In genomic region chr19:35986664-35987570, GRCh38 we compare ENCODE assay signal across 6 cellular contexts. TPM values are rescaled to one million over a fixed set of nuclear protein-coding genes. Genes with fewer than 3 reads are reported as not detected.
DNase-seq lines count a peak whose midpoint lies in the region; ATAC-seq and TF ChIP-seq lines count a peak whose summit lies in the region.

No MANE protein-coding gene starts in this region.

- H3K4me1 Mint-ChIP-seq in activated CD4-positive, alpha-beta T cell treated with anti-CD3 and anti-CD28 coated beads, Interleukin-2, amount 10 ng/mL, durations not matched to agents 24 days and 14 days = peaks cover 5% of the 10 kb centered on the region

- H3K27ac ChIP-seq in SU-DHL-6 (ENCODE audit: low read depth, low read length) = no peak overlapping the region
- peak overlapping the region in 1 of 10 donors; percentile 2 for H3K27ac ChIP-seq in heart right ventricle
- no peak overlapping the region for H3K27ac ChIP-seq in transverse colon

- TF ChIP-seq CTCF in SU-DHL-6 (IDR thresholded peaks at IDR 0.05; ENCODE audit: insufficient read depth, low read length, poor library complexity, severe bottlenecking) (no peak), heart right ventricle (IDR thresholded peaks at IDR 0.05) (no peak), transverse colon (IDR thresholded peaks at IDR 0.05) (no peak)

- intact Hi-C loops in activated CD4-positive, alpha-beta T cell treated with anti-CD3 and anti-CD28 coated beads, Interleukin-2, amount 10 ng/mL, durations not matched to agents 24 days and 14 days (cut with micrococcal nuclease) = no loop called here
- intact Hi-C loops in heart right ventricle (cut with DNase I) (no loop called here), transverse colon (cut with DNase I; ENCODE audit: low total_unique reads) (no loop called here)

- peak; percentile 71 for DNase-seq in activated CD4-positive, alpha-beta T cell treated with anti-CD3 and anti-CD28 coated beads, Interleukin-2, amount 10 ng/mL, durations not matched to agents 24 days and 14 days
- no peak for DNase-seq in activated CD4-positive, alpha-beta T cell treated with anti-CD3 and anti-CD28 coated beads for 4 hours
- peak; percentile 12 to 35 for DNase-seq in heart right ventricle
- DNase-seq in transverse colon = peak; percentile 57

- in situ Hi-C loops in transverse colon (cut with MboI; ENCODE audit: low pct_ligation_motif_present in 1 of 4, low pct_unique_long_range_greater_than_20kb in 1 of 4, low sequenced_read_pairs in 3 of 4) = no loop called here

- ATAC-seq in heart right ventricle = peak in 6 of 8 donors; percentile 21 to 76 (median 37)
- no peak for ATAC-seq in HG02798 (IDR thresholded peaks at IDR 0.05; ENCODE audit: poor library complexity, unreplicated experiment)

- peaks cover 42% of the 10 kb centered on the region for H3K27me3 Mint-ChIP-seq in activated CD4-positive, alpha-beta T cell treated with anti-CD3 and anti-CD28 coated beads, Interleukin-2, amount 10 ng/mL, durations not matched to agents 24 days and 14 days

- no peaks in the 10 kb centered on the region for H3K9me2 ChIP-seq in SU-DHL-6 (replicated peaks; ENCODE audit: insufficient read depth, low read length)

- WGBS in heart right ventricle, 2 donors = 9% methylated on average over 54 of the region's 54 CpGs
- WGBS in transverse colon (ENCODE audit: low coverage in 1 of 2), 2 donors = 8 to 10% methylated on average over 16 to 53 of the region's 54 CpGs

- H2AFZ ChIP-seq in SU-DHL-6 (ENCODE audit: low read depth, low read length, severe bottlenecking) = peak overlapping the region; percentile 88

- peak overlapping the region; percentile 74 for H3K4me2 ChIP-seq in SU-DHL-6 (ENCODE audit: low read depth, low read length, poor library complexity, severe bottlenecking)

- H3K9me3 ChIP-seq in SU-DHL-6 (ENCODE audit: insufficient read depth, low read length) (no peaks in the 10 kb centered on the region), heart right ventricle (no peaks in the 10 kb centered on the region), transverse colon (no peaks in the 10 kb centered on the region)

- H3K4me3 ChIP-seq in SU-DHL-6 (ENCODE audit: insufficient read depth, low read length, poor library complexity, severe bottlenecking) (peak overlapping the region; percentile 56), heart right ventricle (peak overlapping the region in 7 of 10 donors; percentile 19 to 48 (median 32)), transverse colon (peak overlapping the region in 2 of 4 donors; percentile 27 to 40)

- H3K9me3 Mint-ChIP-seq in activated CD4-positive, alpha-beta T cell treated with anti-CD3 and anti-CD28 coated beads, Interleukin-2, amount 10 ng/mL, durations not matched to agents 24 days and 14 days = no peaks in the 10 kb centered on the region

- peak overlapping the region; percentile 60 for H3K9ac ChIP-seq in SU-DHL-6 (ENCODE audit: low read length)

- H3K36me3 Mint-ChIP-seq in activated CD4-positive, alpha-beta T cell treated with anti-CD3 and anti-CD28 coated beads, Interleukin-2, amount 10 ng/mL, durations not matched to agents 24 days and 14 days (ENCODE audit: low read depth) = no peaks in the 10 kb centered on the region

- H3K4me1 ChIP-seq in heart right ventricle (peaks cover 0 to 12% (median 3%) of the 10 kb centered on the region in 9 donors), transverse colon (peaks cover 0 to 11% (median 10%) of the 10 kb centered on the region in 4 donors)

- H3K79me2 ChIP-seq in SU-DHL-6 (ENCODE audit: insufficient read depth, low read length) = no peaks in the 10 kb centered on the region

- no peaks in the 10 kb centered on the region for H4K20me1 ChIP-seq in SU-DHL-6 (ENCODE audit: low read depth, low read length)

- no peak overlapping the region for H3K27ac Mint-ChIP-seq in activated CD4-positive, alpha-beta T cell treated with anti-CD3 and anti-CD28 coated beads, Interleukin-2, amount 10 ng/mL, durations not matched to agents 24 days and 14 days

- no peaks in the 10 kb centered on the region for H3F3A ChIP-seq in SU-DHL-6 (ENCODE audit: insufficient read depth)

- TF ChIP-seq POLR2A in transverse colon (IDR thresholded peaks at IDR 0.05) = no peak

- H3K36me3 ChIP-seq in SU-DHL-6 (ENCODE audit: low read length) (no peaks in the 10 kb centered on the region), heart right ventricle (no peaks in the 10 kb centered on the region), transverse colon (no peaks in the 10 kb centered on the region)

- no peaks in the 10 kb centered on the region for H3K27me3 ChIP-seq in SU-DHL-6 (ENCODE audit: low read length)
- peaks cover 0 to 57% (median 47%) of the 10 kb centered on the region in 7 donors for H3K27me3 ChIP-seq in heart right ventricle
- peaks cover 38% of the 10 kb centered on the region for H3K27me3 ChIP-seq in transverse colon

- no peak for TF ChIP-seq EP300 in transverse colon (IDR thresholded peaks at IDR 0.05; ENCODE audit: low read depth)

- H3K4me3 Mint-ChIP-seq in activated CD4-positive, alpha-beta T cell treated with anti-CD3 and anti-CD28 coated beads, Interleukin-2, amount 10 ng/mL, durations not matched to agents 24 days and 14 days = peak overlapping the region; percentile 74

RNA-seq across cellular contexts. Expression of gene SDHAF1, which starts 8.1 kb away (rescaled TPM):
- 21.4 and 23.1 TPM in 2 replicates for total RNA-seq in activated CD4-positive, alpha-beta T cell treated with anti-CD3 and anti-CD28 coated beads, Interleukin-2, amount 10 ng/mL, durations not matched to agents 24 days and 14 days
- total RNA-seq in heart right ventricle (10 to 100 TPM in 5 of 10 donors, 1 to 10 TPM in 5; 7.3 to 13.4 (median 10.2) TPM), transverse colon (10 to 100 TPM; 30.3 to 83.8 (median 55.4) TPM)
- polyA plus RNA-seq in heart right ventricle = 10 to 100 TPM in 1 of 2 donors, 1 to 10 TPM in 1; 7.7 to 26.6 TPM

RNA-seq across cellular contexts. Expression of gene SYNE4, which starts 21.7 kb away (rescaled TPM):
- total RNA-seq in activated CD4-positive, alpha-beta T cell treated with anti-CD3 and anti-CD28 coated beads, Interleukin-2, amount 10 ng/mL, durations not matched to agents 24 days and 14 days = 2.2 and 2.9 TPM in 2 replicates
- under 1 TPM in 3 of 10 donors, not detected in 7; 0.26 to 0.62 (median 0.42) TPM for total RNA-seq in heart right ventricle
- polyA plus RNA-seq in heart right ventricle = under 1 TPM; 0.29 to 0.37 TPM
- 1 to 10 TPM in 3 of 4 donors, not detected in 1; 1.2 to 9.0 (median 2.9) TPM for total RNA-seq in transverse colon

RNA-seq across cellular contexts. Expression of gene ALKBH6, which starts 27.1 kb away (rescaled TPM):
- total RNA-seq in activated CD4-positive, alpha-beta T cell treated with anti-CD3 and anti-CD28 coated beads, Interleukin-2, amount 10 ng/mL, durations not matched to agents 24 days and 14 days = 46.1 and 50.7 TPM in 2 replicates
- total RNA-seq in heart right ventricle = 10 to 100 TPM in 6 of 10 donors, 1 to 10 TPM in 4; 7.9 to 12.4 (median 10.2) TPM
- 10 to 100 TPM; 16.2 to 18.9 TPM for polyA plus RNA-seq in heart right ventricle
- total RNA-seq in transverse colon = 100 to 1,000 TPM in 2 of 4 donors, 10 to 100 TPM in 2; 27.6 to 151 (median 83.2) TPM

RNA-seq across cellular contexts. Expression of gene CLIP3, which starts 45.8 kb away (rescaled TPM):
- 0.96 and 1.6 TPM in 2 replicates for total RNA-seq in activated CD4-positive, alpha-beta T cell treated with anti-CD3 and anti-CD28 coated beads, Interleukin-2, amount 10 ng/mL, durations not matched to agents 24 days and 14 days
- total RNA-seq in heart right ventricle = 1 to 10 TPM; 1.2 to 7.5 (median 4.7) TPM
- polyA plus RNA-seq in heart right ventricle = 1 to 10 TPM; 2.2 to 2.6 TPM
- 10 to 100 TPM in 3 of 4 donors, 1 to 10 TPM in 1; 7.0 to 37.6 (median 23.5) TPM for total RNA-seq in transverse colon

RNA-seq across cellular contexts. Expression of gene LRFN3, which starts 50.7 kb away (rescaled TPM):
- 11.0 and 11.6 TPM in 2 replicates for total RNA-seq in activated CD4-positive, alpha-beta T cell treated with anti-CD3 and anti-CD28 coated beads, Interleukin-2, amount 10 ng/mL, durations not matched to agents 24 days and 14 days
- total RNA-seq in heart right ventricle (1 to 10 TPM; 3.4 to 9.6 (median 5.8) TPM), transverse colon (10 to 100 TPM; 12.1 to 48.6 (median 16.6) TPM)
- 1 to 10 TPM; 3.7 to 8.2 TPM for polyA plus RNA-seq in heart right ventricle

Comparison
In these comparisons a context has a peak if more than half of its experiments do, and no peak if none do; other contexts are left out.
1. DNase-seq: peak in activated CD4-positive, alpha-beta T cell treated with anti-CD3 and anti-CD28 coated beads, Interleukin-2, amount 10 ng/mL, durations not matched to agents 24 days and 14 days (single experiment), heart right ventricle (2 of 2) and transverse colon (single experiment); none in activated CD4-positive, alpha-beta T cell treated with anti-CD3 and anti-CD28 coated beads for 4 hours (0 of 2).